Comparison of ENCODE assay signal across 14 cellular contexts in genomic region chr3:107957506-107957905, GRCh38.
A peak's percentile ranks its signal among the peaks of the same experiment; 100 is the strongest.
DNase-seq lines count a peak whose midpoint lies in the region; ATAC-seq and TF ChIP-seq lines count a peak whose summit lies in the region.
"Had no signal": no experiment of that assay in that cellular context is flagged by ENCODE, and none has a peak within 500 bp of the region (broad histone marks: within the 10 kb centered on the region; RNA-seq: fewer than 3 reads in every experiment).

No MANE protein-coding gene starts in this region.

- no peaks in the 10 kb centered on the region for H3K36me3 ChIP-seq in gastroesophageal sphincter
- no peaks in the 10 kb centered on the region for H3K36me3 ChIP-seq in osteoblast (ENCODE audit: insufficient read depth, low read length)
- no peaks in the 10 kb centered on the region for H3K36me3 ChIP-seq in aorta (ENCODE audit: control insufficient read depth in 1 of 2, insufficient read depth in 2 of 2, low read length in 1 of 2)
- no peaks in the 10 kb centered on the region for H3K36me3 ChIP-seq in PC-3 (ENCODE audit: low read depth, low read length)
- H3K36me3 ChIP-seq: brain microvascular endothelial cell had no signal

- ATAC-seq in Right ventricle myocardium inferior (peak; percentile 65), gastroesophageal sphincter (peak; percentile 53), aorta (ENCODE audit: low FRiP score) (peak; percentile 66), HG03469 (IDR thresholded peaks at IDR 0.05; ENCODE audit: unreplicated experiment) (no peak), PC-3 (no peak)
- ATAC-seq: activated CD8-positive, alpha-beta T cell treated with anti-CD3 and anti-CD28 coated beads, Interleukin-2, amount 10 ng/mL, durations not matched to agents 7 days and 5 days; foreskin keratinocyte had no signal

- peak overlapping the region; percentile 69 for H2AFZ ChIP-seq in osteoblast (ENCODE audit: low read length)
- H2AFZ ChIP-seq in PC-3 (ENCODE audit: low read length), result no peak overlapping the region

- DNase-seq in Right ventricle myocardium inferior (ENCODE audit: missing footprints) (no peak), cardiac septum (ENCODE audit: low spot score) (no peak), osteoblast (ENCODE audit: insufficient read length, low spot score, missing footprints) (peak; percentile 55), aorta (no peak), posterior vena cava (ENCODE audit: low spot score) (no peak), PC-3 (no peak)
- DNase-seq: activated CD8-positive, alpha-beta T cell treated with anti-CD3 and anti-CD28 coated beads, Interleukin-2, amount 10 ng/mL, durations not matched to agents 7 days and 5 days; brain microvascular endothelial cell; foreskin keratinocyte; Kasumi-1; NCI-H510A treated with DMSO at 0.1 percent for 48 hours had no signal

- no peak for TF ChIP-seq EP300 in gastroesophageal sphincter (IDR thresholded peaks at IDR 0.05)

- TF ChIP-seq CTCF in gastroesophageal sphincter (IDR thresholded peaks at IDR 0.05), result no peak
- no peak for TF ChIP-seq CTCF in osteoblast (IDR thresholded peaks at IDR 0.05; ENCODE audit: extremely low read depth, low read depth, low read length)
- no peak for TF ChIP-seq CTCF in PC-3 (conservative IDR thresholded peaks at IDR 0.05; ENCODE audit: low read depth, low read length)

- POLR2A ChIA-PET in PC-3 (lab: Charles Lee; ENCODE audit: unreplicated experiment), result no interaction called here

- peak overlapping the region; percentile 78 to 99 (median 84) for H3K27ac ChIP-seq in gastroesophageal sphincter
- peak overlapping the region; percentile 42 for H3K27ac ChIP-seq in osteoblast (ENCODE audit: low read depth, low read length)
- peak overlapping the region; percentile 66 to 94 for H3K27ac ChIP-seq in aorta (ENCODE audit: low read depth in 1 of 2, low read length in 2 of 2)
- H3K27ac ChIP-seq in PC-3 (ENCODE audit: low read length), result no peak overlapping the region
- H3K27ac ChIP-seq: brain microvascular endothelial cell, foreskin keratinocyte had no signal

- TF ChIP-seq POLR2A in gastroesophageal sphincter (IDR thresholded peaks at IDR 0.05), result no peak

- WGBS in gastroesophageal sphincter (ENCODE audit: low coverage in 1 of 2), 2 donors, result 0 to 13% methylated on average over 2 of the region's 2 CpGs
- 0 to 5% methylated on average over 2 of the region's 2 CpGs for WGBS in aorta, 2 donors

- H4K20me1 ChIP-seq in osteoblast (ENCODE audit: insufficient read depth, low read length) (no peaks in the 10 kb centered on the region), PC-3 (ENCODE audit: low read length) (no peaks in the 10 kb centered on the region)

- H3K4me3 ChIP-seq in gastroesophageal sphincter, result peak overlapping the region; percentile 27 to 49
- H3K4me3 ChIP-seq in osteoblast (ENCODE audit: insufficient read depth, low read length), result peak overlapping the region; percentile 56
- no peak overlapping the region for H3K4me3 ChIP-seq in aorta (ENCODE audit: low read length in 2 of 2)
- no peak overlapping the region for H3K4me3 ChIP-seq in PC-3 (ENCODE audit: low read length)
- H3K4me3 ChIP-seq: lung had no signal

- H3K4me2 ChIP-seq in osteoblast (ENCODE audit: insufficient read depth, low read length) (peak overlapping the region; percentile 72), PC-3 (ENCODE audit: low read length) (no peak overlapping the region)

- no peaks in the 10 kb centered on the region for H3K9me2 ChIP-seq in PC-3 (replicated peaks; ENCODE audit: low read length)

- H3K9ac ChIP-seq in PC-3 (ENCODE audit: low read length), result no peak overlapping the region

- H3K4me1 ChIP-seq in gastroesophageal sphincter (peaks cover 11 to 29% (median 14%) of the 10 kb centered on the region in 3 donors), osteoblast (ENCODE audit: insufficient read depth, low read length) (peaks cover 18% of the 10 kb centered on the region), aorta (ENCODE audit: control insufficient read depth in 1 of 2, insufficient read depth in 2 of 2, low read length in 2 of 2) (peaks cover 2 to 13% of the 10 kb centered on the region in 2 donors), PC-3 (ENCODE audit: insufficient read depth, low read length) (peaks cover 1% of the 10 kb centered on the region)

- BruUV-seq in PC-3 (replicated peaks; lab: Mats Ljungman, UMichigan), result no TSS peak

- no peaks in the 10 kb centered on the region for H3K9me3 ChIP-seq in gastroesophageal sphincter
- H3K9me3 ChIP-seq in osteoblast (ENCODE audit: low read depth, low read length), result no peaks in the 10 kb centered on the region
- H3K9me3 ChIP-seq in aorta (ENCODE audit: control insufficient read depth, low read length), result no peaks in the 10 kb centered on the region
- no peaks in the 10 kb centered on the region for H3K9me3 ChIP-seq in PC-3 (ENCODE audit: low read length)

- intact Hi-C loops in Right ventricle myocardium inferior (cut with DNase I), result loop anchor here (1.0 kb wide), 1 partner anchor 134 kb away; the partner anchor contains the start of gene CD47
- intact Hi-C loops in cardiac septum (cut with DNase I), result loop anchor here (2.0 to 10.0 kb wide), 4 partner anchors 29 to 267 kb away; partner anchors contain the start of genes CD47 and IFT57
- intact Hi-C loops in aorta (cut with DNase I), result loop anchor here in 1 of 2 donors (5.0 to 10.0 kb wide), 2 partner anchors 135 to 247 kb away; partner anchors contain the start of gene CD47
- intact Hi-C loops in posterior vena cava (cut with DNase I), result no loop called here
- intact Hi-C loops in PC-3 (cut with micrococcal nuclease), result no loop called here

- no peaks in the 10 kb centered on the region for H3F3A ChIP-seq in PC-3 (ENCODE audit: low read length, unreplicated experiment)

- CTCF ChIA-PET in PC-3 (lab: Charles Lee), result no interaction called here

- H3K79me2 ChIP-seq in osteoblast (ENCODE audit: insufficient read depth, low read length), result no peaks in the 10 kb centered on the region
- no peaks in the 10 kb centered on the region for H3K79me2 ChIP-seq in PC-3 (ENCODE audit: low read length)

- H3K27me3 ChIP-seq in gastroesophageal sphincter (no peaks in the 10 kb centered on the region), osteoblast (ENCODE audit: insufficient read depth, low read length) (no peaks in the 10 kb centered on the region), aorta (ENCODE audit: control insufficient read depth in 1 of 2, insufficient read depth in 2 of 2, low read length in 1 of 2) (no peaks in the 10 kb centered on the region), PC-3 (ENCODE audit: low read length) (no peaks in the 10 kb centered on the region)
- H3K27me3 ChIP-seq: brain microvascular endothelial cell had no signal

Comparison
In these comparisons a context has a peak if more than half of its experiments do, and no peak if none do; other contexts are left out.
1. ATAC-seq: peak in Right ventricle myocardium inferior (single experiment), gastroesophageal sphincter (single experiment) and aorta (single experiment); none in HG03469 (single experiment) and PC-3 (single experiment).
2. H3K4me3 ChIP-seq: peak in gastroesophageal sphincter (2 of 2) and osteoblast (single experiment); none in aorta (0 of 2) and PC-3 (single experiment).
3. intact Hi-C loops: an anchor here in Right ventricle myocardium inferior (1.0 kb wide) and cardiac septum (2.0 to 10.0 kb wide); none called in posterior vena cava and PC-3.